In the genomic region with DNA sequence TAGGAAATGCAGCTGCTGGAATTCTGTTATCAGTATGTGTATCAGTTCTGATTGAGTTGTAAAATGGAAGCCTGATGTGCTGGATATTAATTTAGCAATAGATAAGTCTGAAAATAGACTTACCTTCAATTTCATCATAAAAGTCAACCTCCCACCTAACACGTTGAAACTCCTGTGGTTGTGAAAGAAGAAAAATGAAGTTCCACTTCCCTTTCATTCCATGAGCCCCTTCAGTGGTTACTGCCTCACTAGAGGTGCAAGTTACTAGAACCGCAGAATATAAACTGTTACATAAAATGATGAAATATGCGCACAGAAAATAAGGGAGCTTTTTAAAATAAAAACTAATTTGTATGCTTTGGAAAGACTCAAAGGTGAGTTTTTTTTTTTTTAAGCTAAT, we compare ENCODE assay signal across 29 cellular contexts.
"Had no signal": no experiment of that assay in that cellular context is flagged by ENCODE, and none has a peak within 500 bp of the region (broad histone marks: within the 10 kb centered on the region; RNA-seq: fewer than 3 reads in every experiment).

No MANE protein-coding gene starts in this region.

- DNase-seq: activated CD4-positive, alpha-beta T cell treated with anti-CD3 and anti-CD28 coated beads, Interleukin-2, amount 10 ng/mL, durations not matched to agents 7 days and 5 days; activated CD4-positive, CD25-positive, alpha-beta regulatory T cell treated with anti-CD3 and anti-CD28 coated beads, Interleukin-2, amount 50 U/mL, for 72 hours; activated CD8-positive, alpha-beta memory T cell treated with anti-CD3 and anti-CD28 coated beads, Interleukin-2, amount 10 ng/mL, durations not matched to agents 7 days and 5 days; activated CD8-positive, alpha-beta T cell treated with anti-CD3 and anti-CD28 coated beads for 36 hours; activated gamma-delta T cell treated with Interleukin-2 at 50 U/mL for 16 hours; activated T-cell treated with anti-CD3 and anti-CD28 coated beads for 4 hours; central memory CD4-positive, alpha-beta T cell; dorsolateral prefrontal cortex; effector memory CD8-positive, alpha-beta T cell; hippocampal formation; kidney glomerular epithelial cell; left lung; natural killer cell; retina; stimulated activated CD4-positive, alpha-beta T cell treated with anti-CD3 and anti-CD28 coated beads, Interleukin-2, amount 100 ng/mL, for 48 hours; stimulated activated CD8-positive, alpha-beta memory T cell treated with anti-CD3 and anti-CD28 coated beads, Interleukin-4, amount 100 ng/mL, for 48 hours; stimulated activated naive CD4-positive, alpha-beta T cell; upper lobe of left lung; WERI-Rb-1 had no signal

- ATAC-seq: activated CD8-positive, alpha-beta memory T cell treated with anti-CD3 and anti-CD28 coated beads, Interleukin-2, amount 10 ng/mL, durations not matched to agents 7 days and 5 days; activated CD8-positive, alpha-beta T cell treated with anti-CD3 and anti-CD28 coated beads for 36 hours; activated naive CD4-positive, alpha-beta T cell treated with anti-CD3 and anti-CD28 coated beads, Interleukin-2, amount 50 U/mL, for 72 hours; effector memory CD8-positive, alpha-beta T cell; left lung had no signal

- H3K27me3 ChIP-seq: upper lobe of left lung had no signal

- H3K4me3 ChIP-seq: dorsolateral prefrontal cortex, esophagus muscularis mucosa, left lung, lung, upper lobe of left lung had no signal

- H3K9me3 ChIP-seq: esophagus muscularis mucosa, left lung, upper lobe of left lung had no signal

- H3K4me3 Mint-ChIP-seq: activated CD4-positive, alpha-beta T cell treated with anti-CD3 and anti-CD28 coated beads, Interleukin-2, amount 10 ng/mL, durations not matched to agents 7 days and 5 days; activated CD8-positive, alpha-beta memory T cell treated with anti-CD3 and anti-CD28 coated beads, Interleukin-2, amount 10 ng/mL, durations not matched to agents 7 days and 5 days; activated CD8-positive, alpha-beta T cell treated with anti-CD3 and anti-CD28 coated beads for 36 hours; effector memory CD8-positive, alpha-beta T cell; natural killer cell; T-helper 2 cell treated with Interferon-gamma antibody and Interleukin-4, amounts not matched to agents 5 μg/mL and 100 μg/mL, for 36 hours had no signal

- H3K27me3 Mint-ChIP-seq: effector memory CD8-positive, alpha-beta T cell had no signal

- H3K9me3 Mint-ChIP-seq: effector memory CD8-positive, alpha-beta T cell; natural killer cell had no signal

- H3K27ac Mint-ChIP-seq: activated CD4-positive, alpha-beta T cell treated with anti-CD3 and anti-CD28 coated beads, Interleukin-2, amount 10 ng/mL, durations not matched to agents 7 days and 5 days; activated CD8-positive, alpha-beta memory T cell treated with anti-CD3 and anti-CD28 coated beads, Interleukin-2, amount 10 ng/mL, durations not matched to agents 7 days and 5 days; activated CD8-positive, alpha-beta T cell treated with anti-CD3 and anti-CD28 coated beads for 36 hours; activated naive CD4-positive, alpha-beta T cell treated with anti-CD3 and anti-CD28 coated beads, Interleukin-2, amount 50 U/mL, for 72 hours; effector memory CD8-positive, alpha-beta T cell; natural killer cell; progenitor cell of endocrine pancreas; T-helper 2 cell treated with Interferon-gamma antibody and Interleukin-4, amounts not matched to agents 5 μg/mL and 100 μg/mL, for 36 hours had no signal

- FAIRE-seq: astrocyte, colon, endothelial cell of umbilical vein, frontal cortex, TTC549 had no signal

- H3K36me3 Mint-ChIP-seq: natural killer cell had no signal

- H3K27ac ChIP-seq: dorsolateral prefrontal cortex, esophagus muscularis mucosa, left lung, upper lobe of left lung, WERI-Rb-1 had no signal

- H3K4me1 ChIP-seq: esophagus muscularis mucosa, left lung, upper lobe of left lung had no signal

- H3K36me3 ChIP-seq: esophagus muscularis mucosa, left lung, upper lobe of left lung, WERI-Rb-1 had no signal
